In genomic region chr18:433960-434359, GRCh38 we compare ENCODE assay signal across 14 cellular contexts.
"Had no signal": no experiment of that assay in that cellular context is flagged by ENCODE, and none has a peak within 500 bp of the region (broad histone marks: within the 10 kb centered on the region; RNA-seq: fewer than 3 reads in every experiment).

No MANE protein-coding gene starts in this region.

- H3K27ac ChIP-seq: adrenal gland, tibial artery had no signal

- H3K36me3 ChIP-seq: adrenal gland, left ventricle myocardium inferior, tibial artery, uterus had no signal

- H3K9me3 ChIP-seq: adrenal gland, left ventricle myocardium inferior, mucosa of descending colon, tibial artery, uterus had no signal

- DNase-seq: activated CD4-positive, alpha-beta T cell treated with anti-CD3 and anti-CD28 coated beads for 4 hours; activated CD8-positive, alpha-beta T cell treated with anti-CD3 and anti-CD28 coated beads for 36 hours; activated effector memory CD4-positive, alpha-beta T cell treated with anti-CD3 and anti-CD28 coated beads, Interleukin-2, amount 50 U/mL, for 16 hours; activated T-cell treated with anti-CD3 and anti-CD28 coated beads, Interleukin-2, amount 50 U/mL, for 48 hours; adrenal gland; effector memory CD4-positive, alpha-beta T cell; left ventricle myocardium inferior; mucosa of descending colon; nucleus accumbens; stimulated activated CD4-positive, alpha-beta T cell treated with anti-CD3 and anti-CD28 coated beads, Interleukin-15, amount 100 ng/mL, for 24 hours; stimulated activated CD4-positive, alpha-beta T cell treated with anti-CD3 and anti-CD28 coated beads, Interleukin-4, amount 100 ng/mL, for 1 hour; stimulated activated naive CD4-positive, alpha-beta T cell; tibial artery; uterus had no signal

- H3K4me3 ChIP-seq: adrenal gland, left ventricle myocardium inferior, mucosa of descending colon, tibial artery, uterus had no signal

- H3K4me1 ChIP-seq: adrenal gland, tibial artery, uterus had no signal

- H3K27me3 ChIP-seq: adrenal gland, tibial artery, uterus had no signal
